In genomic region chr6:155341130-155341828, GRCh38 we compare ENCODE assay signal across 10 cellular contexts. TPM values are rescaled to one million over a fixed set of nuclear protein-coding genes. Genes with fewer than 3 reads are reported as not detected.
A peak's percentile ranks its signal among the peaks of the same experiment; 100 is the strongest.
DNase-seq lines count a peak whose midpoint lies in the region; ATAC-seq lines count a peak whose summit lies in the region.
"Had no signal": no experiment of that assay in that cellular context is flagged by ENCODE, and none has a peak within 500 bp of the region (broad histone marks: within the 10 kb centered on the region; RNA-seq: fewer than 3 reads in every experiment).

No MANE protein-coding gene starts in this region.

- peaks cover 42% of the 10 kb centered on the region for H3K36me3 Mint-ChIP-seq in activated naive CD8-positive, alpha-beta T cell treated with anti-CD3 and anti-CD28 coated beads, Interleukin-2, amount 10 ng/mL, durations not matched to agents 7 days and 5 days

- POLR2A ChIA-PET in activated naive CD8-positive, alpha-beta T cell treated with anti-CD3 and anti-CD28 coated beads, Interleukin-2, amount 10 ng/mL, durations not matched to agents 7 days and 5 days (lab: Charles Lee): no interaction called here

- peaks cover 25% of the 10 kb centered on the region for H3K4me1 Mint-ChIP-seq in activated naive CD8-positive, alpha-beta T cell treated with anti-CD3 and anti-CD28 coated beads, Interleukin-2, amount 10 ng/mL, durations not matched to agents 7 days and 5 days

- DNase-seq in AML-193 (lab: John Stamatoyannopoulos, UW) (peak; percentile 54 to 56), NCI-H1436 (lab: John Stamatoyannopoulos, UW) (no peak)
- no peak for DNase-seq in activated naive CD8-positive, alpha-beta T cell treated with anti-CD3 and anti-CD28 coated beads, Interleukin-2, amount 10 ng/mL, durations not matched to agents 7 days and 5 days
- no peak for DNase-seq in stimulated activated CD4-positive, alpha-beta T cell treated with anti-CD3 and anti-CD28 coated beads, Interleukin-2, amount 100 ng/mL, for 48 hours
- DNase-seq in stimulated activated CD4-positive, alpha-beta T cell treated with anti-CD3 and anti-CD28 coated beads, Interleukin-4, amount 100 ng/mL, for 1 hour: no peak
- DNase-seq in stimulated activated naive CD4-positive, alpha-beta T cell (lab: John Stamatoyannopoulos, UW): no peak
- DNase-seq: NCI-H187, small intestine had no signal

- no peak overlapping the region for H3K27ac Mint-ChIP-seq in activated naive CD8-positive, alpha-beta T cell treated with anti-CD3 and anti-CD28 coated beads, Interleukin-2, amount 10 ng/mL, durations not matched to agents 7 days and 5 days

- H3K9me3 Mint-ChIP-seq in activated naive CD8-positive, alpha-beta T cell treated with anti-CD3 and anti-CD28 coated beads, Interleukin-2, amount 10 ng/mL, durations not matched to agents 7 days and 5 days: peaks cover 39% of the 10 kb centered on the region

- peak overlapping the region; percentile 4 for H3K4me3 Mint-ChIP-seq in activated naive CD8-positive, alpha-beta T cell treated with anti-CD3 and anti-CD28 coated beads, Interleukin-2, amount 10 ng/mL, durations not matched to agents 7 days and 5 days

- ATAC-seq in GM19328 (IDR thresholded peaks at IDR 0.05; ENCODE audit: unreplicated experiment) (peak; percentile 48), HG03280 (IDR thresholded peaks at IDR 0.05; ENCODE audit: unreplicated experiment) (peak; percentile 58)
- ATAC-seq in activated naive CD8-positive, alpha-beta T cell treated with anti-CD3 and anti-CD28 coated beads, Interleukin-2, amount 10 ng/mL, durations not matched to agents 7 days and 5 days (ENCODE audit: low read depth): no peak

- no peaks in the 10 kb centered on the region for H3K27me3 Mint-ChIP-seq in activated naive CD8-positive, alpha-beta T cell treated with anti-CD3 and anti-CD28 coated beads, Interleukin-2, amount 10 ng/mL, durations not matched to agents 7 days and 5 days

RNA-seq across cellular contexts. Expression of gene TFB1M, which starts 27.0 kb away (rescaled TPM):
- total RNA-seq in activated naive CD8-positive, alpha-beta T cell treated with anti-CD3 and anti-CD28 coated beads, Interleukin-2, amount 10 ng/mL, durations not matched to agents 7 days and 5 days: 10 to 100 TPM; 32.4 to 36.3 TPM

Comparison
In these comparisons a context has a peak if more than half of its experiments do, and no peak if none do; other contexts are left out.
1. DNase-seq: peak in AML-193 (2 of 2); none in activated naive CD8-positive, alpha-beta T cell treated with anti-CD3 and anti-CD28 coated beads, Interleukin-2, amount 10 ng/mL, durations not matched to agents 7 days and 5 days (single experiment), NCI-H1436 (single experiment), stimulated activated CD4-positive, alpha-beta T cell treated with anti-CD3 and anti-CD28 coated beads, Interleukin-2, amount 100 ng/mL, for 48 hours (0 of 2), stimulated activated CD4-positive, alpha-beta T cell treated with anti-CD3 and anti-CD28 coated beads, Interleukin-4, amount 100 ng/mL, for 1 hour (single experiment) and stimulated activated naive CD4-positive, alpha-beta T cell (0 of 6).